ENCODE assay signal across 1 cellular context in genomic region chr17:35063514-35064223, GRCh38.
A peak's percentile ranks its signal among the peaks of the same experiment; 100 is the strongest.
TF ChIP-seq lines count a peak whose summit lies in the region.

RFFL (minus strand) TSS chr17:35063707; CDS start chr17:35026553, 37,154 bp downstream.

TF ChIP-seq in GM12878, 131 proteins besides CTCF, POLR2A, EP300 and RAD21 (continued from another document and continues in another):
- TF ChIP-seq, protein P1, sequence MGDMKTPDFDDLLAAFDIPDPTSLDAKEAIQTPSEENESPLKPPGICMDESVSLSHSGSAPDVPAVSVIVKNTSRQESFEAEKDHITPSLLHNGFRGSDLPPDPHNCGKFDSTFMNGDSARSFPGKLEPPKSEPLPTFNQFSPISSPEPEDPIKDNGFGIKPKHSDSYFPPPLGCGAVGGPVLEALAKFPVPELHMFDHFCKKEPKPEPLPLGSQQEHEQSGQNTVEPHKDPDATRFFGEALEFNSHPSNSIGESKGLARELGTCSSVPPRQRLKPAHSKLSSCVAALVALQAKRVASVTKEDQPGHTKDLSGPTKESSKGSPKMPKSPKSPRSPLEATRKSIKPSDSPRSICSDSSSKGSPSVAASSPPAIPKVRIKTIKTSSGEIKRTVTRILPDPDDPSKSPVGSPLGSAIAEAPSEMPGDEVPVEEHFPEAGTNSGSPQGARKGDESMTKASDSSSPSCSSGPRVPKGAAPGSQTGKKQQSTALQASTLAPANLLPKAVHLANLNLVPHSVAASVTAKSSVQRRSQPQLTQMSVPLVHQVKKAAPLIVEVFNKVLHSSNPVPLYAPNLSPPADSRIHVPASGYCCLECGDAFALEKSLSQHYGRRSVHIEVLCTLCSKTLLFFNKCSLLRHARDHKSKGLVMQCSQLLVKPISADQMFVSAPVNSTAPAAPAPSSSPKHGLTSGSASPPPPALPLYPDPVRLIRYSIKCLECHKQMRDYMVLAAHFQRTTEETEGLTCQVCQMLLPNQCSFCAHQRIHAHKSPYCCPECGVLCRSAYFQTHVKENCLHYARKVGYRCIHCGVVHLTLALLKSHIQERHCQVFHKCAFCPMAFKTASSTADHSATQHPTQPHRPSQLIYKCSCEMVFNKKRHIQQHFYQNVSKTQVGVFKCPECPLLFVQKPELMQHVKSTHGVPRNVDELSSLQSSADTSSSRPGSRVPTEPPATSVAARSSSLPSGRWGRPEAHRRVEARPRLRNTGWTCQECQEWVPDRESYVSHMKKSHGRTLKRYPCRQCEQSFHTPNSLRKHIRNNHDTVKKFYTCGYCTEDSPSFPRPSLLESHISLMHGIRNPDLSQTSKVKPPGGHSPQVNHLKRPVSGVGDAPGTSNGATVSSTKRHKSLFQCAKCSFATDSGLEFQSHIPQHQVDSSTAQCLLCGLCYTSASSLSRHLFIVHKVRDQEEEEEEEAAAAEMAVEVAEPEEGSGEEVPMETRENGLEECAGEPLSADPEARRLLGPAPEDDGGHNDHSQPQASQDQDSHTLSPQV (IDR thresholded peaks at IDR 0.05) = 0 out of 2 replicates have a peak, but pooled peaks have one; percentile 30
- TF ChIP-seq NFYA (IDR thresholded peaks at IDR 0.05; ENCODE audit: borderline replicate concordance, low read depth, low read length) (no peak), BCL11A (IDR thresholded peaks at IDR 0.05; ENCODE audit: low read depth, low read length) (peak; percentile 84), CHD4 (IDR thresholded peaks at IDR 0.05) (no peak), ZNF687 (IDR thresholded peaks at IDR 0.05) (peak; percentile 69), TCF12 (IDR thresholded peaks at IDR 0.05; ENCODE audit: low read depth, low read length) (peak; percentile 79; the same call in 1 of the 2 replicates), BMI1 (IDR thresholded peaks at IDR 0.05; ENCODE audit: borderline replicate concordance) (no peak), RB1 (IDR thresholded peaks at IDR 0.05; ENCODE audit: borderline replicate concordance) (no peak), STAT3 (IDR thresholded peaks at IDR 0.05; ENCODE audit: low read depth, low read length) (peak; percentile 64; the same call in 1 of the 2 replicates), SMARCA5 (IDR thresholded peaks at IDR 0.05) (no peak; the same call in 1 of the 2 replicates), PML (IDR thresholded peaks at IDR 0.05; ENCODE audit: low read length) (peak; percentile 70), ZSCAN29 (IDR thresholded peaks at IDR 0.05) (no peak), RCOR1 (conservative IDR thresholded peaks at IDR 0.05; ENCODE audit: low read depth, low read length) (no peak), SRF (IDR thresholded peaks at IDR 0.05; ENCODE audit: low read depth in 2 of 2, low read length in 2 of 2) (0 out of 4 replicates have a peak, but pooled peaks of 1 of the 2 experiments have one; percentile 56), KLF5 (IDR thresholded peaks at IDR 0.05; ENCODE audit: partially characterized antibody) (no peak), SP1 (IDR thresholded peaks at IDR 0.05; ENCODE audit: low read depth, low read length) (no peak), JUND (IDR thresholded peaks at IDR 0.05; ENCODE audit: low read depth, low read length) (peak; percentile 84; the same call in 1 of the 2 replicates), EZH2 (IDR thresholded peaks at IDR 0.05; ENCODE audit: borderline replicate concordance, control insufficient read depth, low read depth, low read length) (no peak), SMAD5 (IDR thresholded peaks at IDR 0.05; ENCODE audit: low read depth) (no peak), SKIL (IDR thresholded peaks at IDR 0.05; ENCODE audit: low read depth, poor library complexity, severe bottlenecking) (peak; percentile 92), SUZ12 (IDR thresholded peaks at IDR 0.05; ENCODE audit: unreplicated experiment) (no peak), TARDBP (IDR thresholded peaks at IDR 0.05; ENCODE audit: borderline replicate concordance) (peak; percentile 61; the same call in 1 of the 2 replicates), SMC3 (IDR thresholded peaks at IDR 0.05; ENCODE audit: borderline replicate concordance, low read length) (0 out of 2 replicates have a peak, but pooled peaks have one; percentile 28), SREBF1 (IDR thresholded peaks at IDR 0.05; ENCODE audit: low read length) (no peak)
- TF ChIP-seq, protein P2, sequence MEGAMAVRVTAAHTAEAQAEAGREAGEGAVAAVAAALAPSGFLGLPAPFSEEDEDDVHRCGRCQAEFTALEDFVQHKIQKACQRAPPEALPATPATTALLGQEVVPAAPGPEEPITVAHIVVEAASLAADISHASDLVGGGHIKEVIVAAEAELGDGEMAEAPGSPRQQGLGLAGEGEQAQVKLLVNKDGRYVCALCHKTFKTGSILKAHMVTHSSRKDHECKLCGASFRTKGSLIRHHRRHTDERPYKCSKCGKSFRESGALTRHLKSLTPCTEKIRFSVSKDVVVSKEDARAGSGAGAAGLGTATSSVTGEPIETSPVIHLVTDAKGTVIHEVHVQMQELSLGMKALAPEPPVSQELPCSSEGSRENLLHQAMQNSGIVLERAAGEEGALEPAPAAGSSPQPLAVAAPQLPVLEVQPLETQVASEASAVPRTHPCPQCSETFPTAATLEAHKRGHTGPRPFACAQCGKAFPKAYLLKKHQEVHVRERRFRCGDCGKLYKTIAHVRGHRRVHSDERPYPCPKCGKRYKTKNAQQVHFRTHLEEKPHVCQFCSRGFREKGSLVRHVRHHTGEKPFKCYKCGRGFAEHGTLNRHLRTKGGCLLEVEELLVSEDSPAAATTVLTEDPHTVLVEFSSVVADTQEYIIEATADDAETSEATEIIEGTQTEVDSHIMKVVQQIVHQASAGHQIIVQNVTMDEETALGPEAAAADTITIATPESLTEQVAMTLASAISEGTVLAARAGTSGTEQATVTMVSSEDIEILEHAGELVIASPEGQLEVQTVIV (IDR thresholded peaks at IDR 0.05; ENCODE audit: borderline replicate concordance, partially characterized antibody) = no peak
- TF ChIP-seq, protein P3, sequence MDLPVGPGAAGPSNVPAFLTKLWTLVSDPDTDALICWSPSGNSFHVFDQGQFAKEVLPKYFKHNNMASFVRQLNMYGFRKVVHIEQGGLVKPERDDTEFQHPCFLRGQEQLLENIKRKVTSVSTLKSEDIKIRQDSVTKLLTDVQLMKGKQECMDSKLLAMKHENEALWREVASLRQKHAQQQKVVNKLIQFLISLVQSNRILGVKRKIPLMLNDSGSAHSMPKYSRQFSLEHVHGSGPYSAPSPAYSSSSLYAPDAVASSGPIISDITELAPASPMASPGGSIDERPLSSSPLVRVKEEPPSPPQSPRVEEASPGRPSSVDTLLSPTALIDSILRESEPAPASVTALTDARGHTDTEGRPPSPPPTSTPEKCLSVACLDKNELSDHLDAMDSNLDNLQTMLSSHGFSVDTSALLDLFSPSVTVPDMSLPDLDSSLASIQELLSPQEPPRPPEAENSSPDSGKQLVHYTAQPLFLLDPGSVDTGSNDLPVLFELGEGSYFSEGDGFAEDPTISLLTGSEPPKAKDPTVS (IDR thresholded peaks at IDR 0.05; ENCODE audit: low read depth, low read length) = no peak
- TF ChIP-seq, protein P4, sequence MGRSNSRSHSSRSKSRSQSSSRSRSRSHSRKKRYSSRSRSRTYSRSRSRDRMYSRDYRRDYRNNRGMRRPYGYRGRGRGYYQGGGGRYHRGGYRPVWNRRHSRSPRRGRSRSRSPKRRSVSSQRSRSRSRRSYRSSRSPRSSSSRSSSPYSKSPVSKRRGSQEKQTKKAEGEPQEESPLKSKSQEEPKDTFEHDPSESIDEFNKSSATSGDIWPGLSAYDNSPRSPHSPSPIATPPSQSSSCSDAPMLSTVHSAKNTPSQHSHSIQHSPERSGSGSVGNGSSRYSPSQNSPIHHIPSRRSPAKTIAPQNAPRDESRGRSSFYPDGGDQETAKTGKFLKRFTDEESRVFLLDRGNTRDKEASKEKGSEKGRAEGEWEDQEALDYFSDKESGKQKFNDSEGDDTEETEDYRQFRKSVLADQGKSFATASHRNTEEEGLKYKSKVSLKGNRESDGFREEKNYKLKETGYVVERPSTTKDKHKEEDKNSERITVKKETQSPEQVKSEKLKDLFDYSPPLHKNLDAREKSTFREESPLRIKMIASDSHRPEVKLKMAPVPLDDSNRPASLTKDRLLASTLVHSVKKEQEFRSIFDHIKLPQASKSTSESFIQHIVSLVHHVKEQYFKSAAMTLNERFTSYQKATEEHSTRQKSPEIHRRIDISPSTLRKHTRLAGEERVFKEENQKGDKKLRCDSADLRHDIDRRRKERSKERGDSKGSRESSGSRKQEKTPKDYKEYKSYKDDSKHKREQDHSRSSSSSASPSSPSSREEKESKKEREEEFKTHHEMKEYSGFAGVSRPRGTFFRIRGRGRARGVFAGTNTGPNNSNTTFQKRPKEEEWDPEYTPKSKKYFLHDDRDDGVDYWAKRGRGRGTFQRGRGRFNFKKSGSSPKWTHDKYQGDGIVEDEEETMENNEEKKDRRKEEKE (IDR thresholded peaks at IDR 0.05) = no peak
- TF ChIP-seq, protein P5, sequence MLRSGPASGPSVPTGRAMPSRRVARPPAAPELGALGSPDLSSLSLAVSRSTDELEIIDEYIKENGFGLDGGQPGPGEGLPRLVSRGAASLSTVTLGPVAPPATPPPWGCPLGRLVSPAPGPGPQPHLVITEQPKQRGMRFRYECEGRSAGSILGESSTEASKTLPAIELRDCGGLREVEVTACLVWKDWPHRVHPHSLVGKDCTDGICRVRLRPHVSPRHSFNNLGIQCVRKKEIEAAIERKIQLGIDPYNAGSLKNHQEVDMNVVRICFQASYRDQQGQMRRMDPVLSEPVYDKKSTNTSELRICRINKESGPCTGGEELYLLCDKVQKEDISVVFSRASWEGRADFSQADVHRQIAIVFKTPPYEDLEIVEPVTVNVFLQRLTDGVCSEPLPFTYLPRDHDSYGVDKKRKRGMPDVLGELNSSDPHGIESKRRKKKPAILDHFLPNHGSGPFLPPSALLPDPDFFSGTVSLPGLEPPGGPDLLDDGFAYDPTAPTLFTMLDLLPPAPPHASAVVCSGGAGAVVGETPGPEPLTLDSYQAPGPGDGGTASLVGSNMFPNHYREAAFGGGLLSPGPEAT (IDR thresholded peaks at IDR 0.05; ENCODE audit: low read depth) = peak; percentile 97; the same call in 1 of the 2 replicates
- TF ChIP-seq, protein P6, sequence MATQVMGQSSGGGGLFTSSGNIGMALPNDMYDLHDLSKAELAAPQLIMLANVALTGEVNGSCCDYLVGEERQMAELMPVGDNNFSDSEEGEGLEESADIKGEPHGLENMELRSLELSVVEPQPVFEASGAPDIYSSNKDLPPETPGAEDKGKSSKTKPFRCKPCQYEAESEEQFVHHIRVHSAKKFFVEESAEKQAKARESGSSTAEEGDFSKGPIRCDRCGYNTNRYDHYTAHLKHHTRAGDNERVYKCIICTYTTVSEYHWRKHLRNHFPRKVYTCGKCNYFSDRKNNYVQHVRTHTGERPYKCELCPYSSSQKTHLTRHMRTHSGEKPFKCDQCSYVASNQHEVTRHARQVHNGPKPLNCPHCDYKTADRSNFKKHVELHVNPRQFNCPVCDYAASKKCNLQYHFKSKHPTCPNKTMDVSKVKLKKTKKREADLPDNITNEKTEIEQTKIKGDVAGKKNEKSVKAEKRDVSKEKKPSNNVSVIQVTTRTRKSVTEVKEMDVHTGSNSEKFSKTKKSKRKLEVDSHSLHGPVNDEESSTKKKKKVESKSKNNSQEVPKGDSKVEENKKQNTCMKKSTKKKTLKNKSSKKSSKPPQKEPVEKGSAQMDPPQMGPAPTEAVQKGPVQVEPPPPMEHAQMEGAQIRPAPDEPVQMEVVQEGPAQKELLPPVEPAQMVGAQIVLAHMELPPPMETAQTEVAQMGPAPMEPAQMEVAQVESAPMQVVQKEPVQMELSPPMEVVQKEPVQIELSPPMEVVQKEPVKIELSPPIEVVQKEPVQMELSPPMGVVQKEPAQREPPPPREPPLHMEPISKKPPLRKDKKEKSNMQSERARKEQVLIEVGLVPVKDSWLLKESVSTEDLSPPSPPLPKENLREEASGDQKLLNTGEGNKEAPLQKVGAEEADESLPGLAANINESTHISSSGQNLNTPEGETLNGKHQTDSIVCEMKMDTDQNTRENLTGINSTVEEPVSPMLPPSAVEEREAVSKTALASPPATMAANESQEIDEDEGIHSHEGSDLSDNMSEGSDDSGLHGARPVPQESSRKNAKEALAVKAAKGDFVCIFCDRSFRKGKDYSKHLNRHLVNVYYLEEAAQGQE (IDR thresholded peaks at IDR 0.05; ENCODE audit: low read depth, low read length) = no peak
- TF ChIP-seq, protein P7, sequence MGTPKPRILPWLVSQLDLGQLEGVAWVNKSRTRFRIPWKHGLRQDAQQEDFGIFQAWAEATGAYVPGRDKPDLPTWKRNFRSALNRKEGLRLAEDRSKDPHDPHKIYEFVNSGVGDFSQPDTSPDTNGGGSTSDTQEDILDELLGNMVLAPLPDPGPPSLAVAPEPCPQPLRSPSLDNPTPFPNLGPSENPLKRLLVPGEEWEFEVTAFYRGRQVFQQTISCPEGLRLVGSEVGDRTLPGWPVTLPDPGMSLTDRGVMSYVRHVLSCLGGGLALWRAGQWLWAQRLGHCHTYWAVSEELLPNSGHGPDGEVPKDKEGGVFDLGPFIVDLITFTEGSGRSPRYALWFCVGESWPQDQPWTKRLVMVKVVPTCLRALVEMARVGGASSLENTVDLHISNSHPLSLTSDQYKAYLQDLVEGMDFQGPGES (IDR thresholded peaks at IDR 0.05) = no peak
